In the genomic region with DNA sequence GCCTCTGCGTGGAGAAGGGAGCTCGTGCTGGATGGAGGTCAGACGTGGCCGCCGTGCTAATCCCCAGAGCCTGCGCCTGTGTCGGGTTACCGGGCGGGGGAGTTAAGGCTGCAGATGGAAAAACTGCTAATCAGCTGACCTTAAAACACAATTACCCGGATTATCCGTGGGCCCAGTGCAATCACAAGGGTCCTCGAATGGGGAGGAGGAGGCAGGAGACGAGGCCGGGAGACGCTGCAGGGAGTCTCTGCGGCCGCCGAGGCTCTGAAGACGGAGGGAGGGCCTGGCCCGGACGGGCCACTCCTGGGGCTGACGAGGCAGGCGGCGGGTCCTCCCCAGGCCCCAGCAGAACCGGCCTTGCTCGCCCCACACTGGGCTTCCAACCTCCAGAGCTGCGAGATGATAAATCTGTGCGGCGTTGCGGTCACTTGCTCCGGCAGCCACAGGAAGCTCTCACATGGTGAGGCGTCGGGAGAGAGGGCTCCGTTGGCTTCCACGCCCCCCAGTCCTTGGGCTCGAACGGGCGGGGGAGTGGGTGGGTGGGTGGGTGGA, we compare ENCODE assay signal across 22 cellular contexts. TPM values are rescaled to one million over a fixed set of nuclear protein-coding genes. Genes with fewer than 3 reads are reported as not detected.
DNase-seq lines count a peak whose midpoint lies in the region; ATAC-seq, FAIRE-seq and TF ChIP-seq lines count a peak whose summit lies in the region.
"Had no signal": no experiment of that assay in that cellular context is flagged by ENCODE, and none has a peak within 500 bp of the region (broad histone marks: within the 10 kb centered on the region; RNA-seq: fewer than 3 reads in every experiment).

No MANE protein-coding gene starts in this region.

- peaks cover 24% of the 10 kb centered on the region for H3K4me1 ChIP-seq in NT2/D1 (ENCODE audit: insufficient read depth, insufficient read length)
- H3K4me1 ChIP-seq in SJCRH30 = peaks cover 12% of the 10 kb centered on the region; the same call in 1 of the 2 replicates

- ATAC-seq in stimulated activated effector memory CD8-positive, alpha-beta T cell treated with anti-CD3 and anti-CD28 coated beads, Interleukin-12 subunit alpha, Interleukin-12 subunit beta, amount 100 ng/mL, for 72 hours = no peak
- no peak for ATAC-seq in GM19463 (IDR thresholded peaks at IDR 0.05; ENCODE audit: unreplicated experiment)
- ATAC-seq: SK-N-SH treated with all-trans-retinoic acid at 6 μM for 48 hours had no signal

- H3K4me3 Mint-ChIP-seq in nephron progenitor cell (no peak overlapping the region), HFFc6 (no peak overlapping the region)
- no peak overlapping the region for H3K4me3 Mint-ChIP-seq in stimulated activated effector memory CD8-positive, alpha-beta T cell treated with anti-CD3 and anti-CD28 coated beads, Interleukin-12 subunit alpha, Interleukin-12 subunit beta, amount 100 ng/mL, for 72 hours
- H3K4me3 Mint-ChIP-seq: CD4-positive, alpha-beta T cell had no signal

- H3K27ac ChIP-seq in SJCRH30 = no peak overlapping the region

- H3K27me3 Mint-ChIP-seq in nephron progenitor cell (ENCODE audit: low read depth, poor library complexity) = peaks cover 27% of the 10 kb centered on the region
- H3K27me3 Mint-ChIP-seq in HFFc6 (ENCODE audit: insufficient read depth) = peaks cover 14% of the 10 kb centered on the region
- H3K27me3 Mint-ChIP-seq: CD4-positive, alpha-beta T cell had no signal

- no peak for FAIRE-seq in D721Med (lab: Jason Lieb, UNC)
- FAIRE-seq: GM12891 had no signal

- H3K4me3 ChIP-seq in NT2/D1 (ENCODE audit: insufficient read length, low read depth) (no peak overlapping the region), SJCRH30 (no peak overlapping the region)

- no peaks in the 10 kb centered on the region for H3K36me3 ChIP-seq in NT2/D1 (ENCODE audit: insufficient read depth, insufficient read length, low read length)
- H3K36me3 ChIP-seq in SJCRH30 = no peaks in the 10 kb centered on the region

- H3K9me3 ChIP-seq in NT2/D1 (ENCODE audit: insufficient read depth, low read length) (0 out of 2 replicates have a peak, but pooled peaks cover 5% of the 10 kb centered on the region), SJCRH30 (replicated peaks) (no peaks in the 10 kb centered on the region)

- TF ChIP-seq CTCF in D721Med (IDR thresholded peaks at IDR 0.05; ENCODE audit: insufficient read depth, missing control alignments) (no peak), nephron progenitor cell (IDR thresholded peaks at IDR 0.05) (no peak), HFFc6 (IDR thresholded peaks at IDR 0.05) (no peak)

- H3K36me3 Mint-ChIP-seq in nephron progenitor cell (ENCODE audit: low read depth) (no peaks in the 10 kb centered on the region), HFFc6 (ENCODE audit: low read depth) (peaks cover 9% of the 10 kb centered on the region; the same call in 1 of the 2 replicates)
- no peaks in the 10 kb centered on the region for H3K36me3 Mint-ChIP-seq in stimulated activated effector memory CD8-positive, alpha-beta T cell treated with anti-CD3 and anti-CD28 coated beads, Interleukin-12 subunit alpha, Interleukin-12 subunit beta, amount 100 ng/mL, for 72 hours

- H3K27me3 ChIP-seq in NT2/D1 (ENCODE audit: insufficient read depth, insufficient read length) (peaks cover 82% of the 10 kb centered on the region), SJCRH30 (no peaks in the 10 kb centered on the region)

- peak; percentile 82 for DNase-seq in D721Med (ENCODE audit: insufficient read length, low spot score)
- DNase-seq in NT2/D1 (ENCODE audit: low read depth, low spot score) = no peak
- DNase-seq in nephron progenitor cell = no peak
- no peak for DNase-seq in stimulated activated effector memory CD8-positive, alpha-beta T cell treated with anti-CD3 and anti-CD28 coated beads, Interleukin-12 subunit alpha, Interleukin-12 subunit beta, amount 100 ng/mL, for 72 hours (ENCODE audit: low spot score in 2 of 2)
- no peak for DNase-seq in SJCRH30
- DNase-seq in HFFc6 = no peak
- DNase-seq: CD4-positive, alpha-beta T cell; COR-L47; DND-41; GOT3; KBM-7; MM.1S; NCI-H1048; NCI-H1417 treated with DMSO at 0.1 percent for 48 hours; NCI-H187; NCI-H2107; NCI-H446 treated with DMSO at 0.1 percent for 48 hours; NCI-H526 treated with DMSO at 0.1 percent for 48 hours; SHP77 treated with DMSO at 0.1 percent for 48 hours had no signal

- H3K9ac ChIP-seq in NT2/D1 (ENCODE audit: insufficient read length, low read depth) = peak overlapping the region; percentile 26

- H3K27ac Mint-ChIP-seq in nephron progenitor cell = peak overlapping the region; percentile 69
- H3K27ac Mint-ChIP-seq in stimulated activated effector memory CD8-positive, alpha-beta T cell treated with anti-CD3 and anti-CD28 coated beads, Interleukin-12 subunit alpha, Interleukin-12 subunit beta, amount 100 ng/mL, for 72 hours = peak overlapping the region; percentile 77
- no peak overlapping the region for H3K27ac Mint-ChIP-seq in HFFc6
- H3K27ac Mint-ChIP-seq: CD4-positive, alpha-beta T cell had no signal

- H3K4me1 Mint-ChIP-seq in nephron progenitor cell = peaks cover 46% of the 10 kb centered on the region
- peaks cover 10% of the 10 kb centered on the region for H3K4me1 Mint-ChIP-seq in stimulated activated effector memory CD8-positive, alpha-beta T cell treated with anti-CD3 and anti-CD28 coated beads, Interleukin-12 subunit alpha, Interleukin-12 subunit beta, amount 100 ng/mL, for 72 hours
- no peaks in the 10 kb centered on the region for H3K4me1 Mint-ChIP-seq in HFFc6 (ENCODE audit: low read depth)

- H3K9me3 Mint-ChIP-seq in nephron progenitor cell = peaks cover 8% of the 10 kb centered on the region
- H3K9me3 Mint-ChIP-seq in stimulated activated effector memory CD8-positive, alpha-beta T cell treated with anti-CD3 and anti-CD28 coated beads, Interleukin-12 subunit alpha, Interleukin-12 subunit beta, amount 100 ng/mL, for 72 hours = no peaks in the 10 kb centered on the region
- H3K9me3 Mint-ChIP-seq in HFFc6 = peaks cover 12% of the 10 kb centered on the region
- H3K9me3 Mint-ChIP-seq: CD4-positive, alpha-beta T cell had no signal

RNA-seq across cellular contexts. Expression of a gene that starts 32.9 kb away (rescaled TPM):
- 15.6 and 15.7 TPM in 2 replicates for total RNA-seq in SJCRH30 (2014; rRNA removed; shearing (Covaris generic))
- 10 to 100 TPM; 25.1 to 34.0 (median 30.1) TPM for total RNA-seq in HFFc6 (2021; fragmentation: NEBNext Ultra II Directional; extraction: Animal tissue kit (Norgen Biotek cat#: 25700))
